20 cellular contexts compared by ENCODE assay signal in the genomic region with DNA sequence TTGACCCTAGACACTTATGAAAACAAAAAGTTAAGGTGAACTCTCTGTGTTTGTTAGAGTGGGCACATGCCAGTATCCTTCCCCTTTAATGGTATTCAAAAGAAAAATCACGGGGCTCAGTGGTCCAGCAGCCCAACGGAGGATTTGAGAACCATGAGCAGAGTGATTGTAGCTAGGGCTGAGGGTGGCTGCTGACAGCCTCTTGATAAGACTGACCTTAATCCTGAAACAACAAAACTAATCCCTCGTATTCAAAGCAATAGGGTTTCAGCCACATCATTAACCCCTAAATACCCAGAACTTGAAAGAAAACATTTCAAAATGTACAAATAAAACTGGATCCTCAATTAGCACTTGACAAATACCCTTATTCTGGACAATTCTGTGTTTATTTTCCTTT.
A peak's percentile ranks its signal among the peaks of the same experiment; 100 is the strongest.
DNase-seq lines count a peak whose midpoint lies in the region; ATAC-seq and TF ChIP-seq lines count a peak whose summit lies in the region.
"Had no signal": no experiment of that assay in that cellular context is flagged by ENCODE, and none has a peak within 500 bp of the region (broad histone marks: within the 10 kb centered on the region; RNA-seq: fewer than 3 reads in every experiment).

No MANE protein-coding gene starts in this region.

- H4K20me1 ChIP-seq in hepatocyte (ENCODE audit: insufficient read depth, poor library complexity, severe bottlenecking) = no peaks in the 10 kb centered on the region

- no peak overlapping the region for H3K27ac ChIP-seq in hepatocyte
- H3K27ac ChIP-seq in upper lobe of left lung = no peak overlapping the region
- H3K27ac ChIP-seq: epithelial cell of prostate, sigmoid colon had no signal

- WGBS in hepatocyte (ENCODE audit: low lambda C conversion rate, missing lambda C conversion rate) = 4% methylated on average over 3 of the region's 3 CpGs
- 23 to 28% methylated on average over 3 of the region's 3 CpGs for WGBS in upper lobe of left lung, 2 donors

- DNase-seq in NCI-H82 (lab: John Stamatoyannopoulos, UW) = peak; percentile 90
- peak; percentile 35 for DNase-seq in astrocyte of the hippocampus (ENCODE audit: low read depth, low spot score)
- DNase-seq in hepatocyte (ENCODE audit: low spot score) = peak; percentile 10
- DNase-seq in sciatic nerve (ENCODE audit: low spot score) = no peak
- no peak for DNase-seq in upper lobe of left lung
- no peak for DNase-seq in SKM-1 treated with dmso at 0.1 percent for 144 hours (lab: John Stamatoyannopoulos, UW; ENCODE audit: unreplicated experiment)
- DNase-seq: activated CD4-positive, alpha-beta T cell treated with anti-CD3 and anti-CD28 coated beads, Interleukin-2, amount 50 U/mL, for 4 hours; activated naive CD4-positive, alpha-beta T cell; dermis blood vessel endothelial cell; Kasumi-1; mucosa of descending colon; NCI-H1105 treated with DMSO at 0.1 percent for 48 hours; NCI-H2081 treated with DMSO at 0.1 percent for 48 hours; NCI-H69; sigmoid colon; stimulated activated CD4-positive, alpha-beta T cell treated with anti-CD3 and anti-CD28 coated beads, Interleukin-1b, Interleukin-23, amount 100 ng/mL, for 48 hours; stimulated activated naive CD8-positive, alpha-beta T cell treated with anti-CD3 and anti-CD28 coated beads, Interleukin-15, Interleukin-2, amounts not matched to agents 100 U/mL and 50 U/mL, for 24 hours; T-cell had no signal

- H3K36me3 ChIP-seq in hepatocyte (replicated peaks; ENCODE audit: insufficient read depth, low read depth) = no peaks in the 10 kb centered on the region
- no peaks in the 10 kb centered on the region for H3K36me3 ChIP-seq in upper lobe of left lung
- H3K36me3 ChIP-seq: sigmoid colon had no signal

- H3K9me3 ChIP-seq in hepatocyte (ENCODE audit: low read depth) (no peaks in the 10 kb centered on the region), upper lobe of left lung (no peaks in the 10 kb centered on the region)
- H3K9me3 ChIP-seq: sigmoid colon had no signal

- intact Hi-C loops in sciatic nerve (cut with DNase I) = no loop called here

- H3K4me3 ChIP-seq in hepatocyte (no peak overlapping the region), upper lobe of left lung (no peak overlapping the region)
- H3K4me3 ChIP-seq: mucosa of descending colon, sigmoid colon had no signal

- no peaks in the 10 kb centered on the region for H3K79me2 ChIP-seq in hepatocyte

- H2AFZ ChIP-seq in hepatocyte = no peak overlapping the region

- TF ChIP-seq EP300 in upper lobe of left lung (IDR thresholded peaks at IDR 0.05) = no peak

- TF ChIP-seq POLR2A in upper lobe of left lung (IDR thresholded peaks at IDR 0.05) = no peak

- H3K27me3 ChIP-seq in hepatocyte = no peaks in the 10 kb centered on the region
- H3K27me3 ChIP-seq in upper lobe of left lung = no peaks in the 10 kb centered on the region
- H3K27me3 ChIP-seq: sigmoid colon had no signal

- peak overlapping the region; percentile 52 for H3K4me2 ChIP-seq in hepatocyte

- H3K9me2 ChIP-seq in hepatocyte (replicated peaks; ENCODE audit: insufficient read depth) = no peaks in the 10 kb centered on the region

- peaks cover 17% of the 10 kb centered on the region for H3K4me1 ChIP-seq in hepatocyte (ENCODE audit: insufficient read depth)
- no peaks in the 10 kb centered on the region for H3K4me1 ChIP-seq in upper lobe of left lung
- H3K4me1 ChIP-seq: sigmoid colon had no signal

- no peak for TF ChIP-seq CTCF in hepatocyte (IDR thresholded peaks at IDR 0.05; ENCODE audit: poor library complexity)
- TF ChIP-seq CTCF in upper lobe of left lung (IDR thresholded peaks at IDR 0.05) = no peak

- ATAC-seq in sciatic nerve (peak; percentile 28), HG02763 (IDR thresholded peaks at IDR 0.05; ENCODE audit: unreplicated experiment) (no peak), upper lobe of left lung (ENCODE audit: low FRiP score in 2 of 2) (no peak)
- ATAC-seq: mucosa of descending colon; stimulated activated naive CD8-positive, alpha-beta T cell treated with anti-CD3 and anti-CD28 coated beads, Interleukin-15, Interleukin-2, amounts not matched to agents 100 U/mL and 50 U/mL, for 24 hours; T-cell had no signal

Comparison
In these comparisons a context has a peak if more than half of its experiments do, and no peak if none do; other contexts are left out.
1. DNase-seq: peak in NCI-H82 (single experiment), astrocyte of the hippocampus (single experiment) and hepatocyte (single experiment); none in sciatic nerve (single experiment), upper lobe of left lung (0 of 2) and SKM-1 treated with dmso at 0.1 percent for 144 hours (single experiment).